In the genomic region with DNA sequence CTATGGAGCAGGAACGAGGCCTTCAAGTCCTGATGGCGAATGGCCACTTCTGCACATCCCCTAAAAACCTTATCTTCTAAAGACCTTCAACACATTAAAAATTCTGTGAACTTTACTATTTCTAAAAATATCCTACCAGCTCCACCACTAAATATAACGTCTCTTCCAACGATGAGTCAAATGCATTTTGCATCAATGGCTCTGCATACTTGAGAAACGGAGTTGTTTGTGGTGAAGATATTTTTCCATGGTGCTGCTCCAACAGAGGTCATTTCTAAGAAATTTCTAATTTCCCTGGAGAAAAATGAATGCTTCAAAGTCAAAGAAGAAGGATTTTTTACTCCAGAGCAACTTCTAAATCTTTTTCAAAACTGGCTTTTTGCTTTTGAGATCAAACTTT, we compare ENCODE assay signal across 9 cellular contexts.
A peak's percentile ranks its signal among the peaks of the same experiment; 100 is the strongest.
DNase-seq lines count a peak whose midpoint lies in the region; ATAC-seq and TF ChIP-seq lines count a peak whose summit lies in the region.
"Had no signal": no experiment of that assay in that cellular context is flagged by ENCODE, and none has a peak within 500 bp of the region (broad histone marks: within the 10 kb centered on the region; RNA-seq: fewer than 3 reads in every experiment).

No MANE protein-coding gene starts in this region.

- no peak for ATAC-seq in GM18498 (IDR thresholded peaks at IDR 0.05; ENCODE audit: unreplicated experiment)
- ATAC-seq: stimulated activated naive B cell treated with anti-CD40 and anti-IgM and Interleukin-4, amounts not matched to agents 10 μg/mL and 1 μg/mL and 100 μg/mL, for 72 hours had no signal

- H3K4me1 ChIP-seq in right atrium auricular region (peaks cover 0 to 34% of the 10 kb centered on the region in 2 donors), stomach smooth muscle (ENCODE audit: control insufficient read depth, insufficient read depth, low read length) (peaks cover 5% of the 10 kb centered on the region)

- H3K9me3 ChIP-seq in right atrium auricular region (peaks cover 0 to 6% of the 10 kb centered on the region in 2 donors), stomach smooth muscle (ENCODE audit: control insufficient read depth in 2 of 2, low read length in 2 of 2) (no peaks in the 10 kb centered on the region)

- H3K36me3 ChIP-seq in right atrium auricular region (no peaks in the 10 kb centered on the region), stomach smooth muscle (ENCODE audit: control insufficient read depth in 2 of 2, insufficient read depth in 2 of 2, low read length in 2 of 2) (no peaks in the 10 kb centered on the region)

- H3K4me3 Mint-ChIP-seq in progenitor cell of endocrine pancreas (ENCODE audit: low read depth): no peak overlapping the region
- H3K4me3 Mint-ChIP-seq: stimulated activated naive B cell treated with anti-CD40 and anti-IgM and Interleukin-4, amounts not matched to agents 10 μg/mL and 1 μg/mL and 100 μg/mL, for 72 hours had no signal

- H3K36me3 Mint-ChIP-seq in progenitor cell of endocrine pancreas (ENCODE audit: insufficient read depth): no peaks in the 10 kb centered on the region
- H3K36me3 Mint-ChIP-seq: stimulated activated naive B cell treated with anti-CD40 and anti-IgM and Interleukin-4, amounts not matched to agents 10 μg/mL and 1 μg/mL and 100 μg/mL, for 72 hours had no signal

- no peak overlapping the region for H3K9ac ChIP-seq in stomach smooth muscle (ENCODE audit: low read length in 2 of 2)

- no peak overlapping the region for H3K27ac Mint-ChIP-seq in progenitor cell of endocrine pancreas
- H3K27ac Mint-ChIP-seq: stimulated activated naive B cell treated with anti-CD40 and anti-IgM and Interleukin-4, amounts not matched to agents 10 μg/mL and 1 μg/mL and 100 μg/mL, for 72 hours had no signal

- H3K27me3 Mint-ChIP-seq in progenitor cell of endocrine pancreas: peaks cover 3% of the 10 kb centered on the region
- H3K27me3 Mint-ChIP-seq: stimulated activated naive B cell treated with anti-CD40 and anti-IgM and Interleukin-4, amounts not matched to agents 10 μg/mL and 1 μg/mL and 100 μg/mL, for 72 hours had no signal

- H3K4me3 ChIP-seq in cardiac fibroblast (replicated peaks in 1 of 2; ENCODE audit: low read depth in 2 of 2, low read length in 2 of 2) (no peak overlapping the region), right atrium auricular region (no peak overlapping the region), stomach smooth muscle (ENCODE audit: low read length in 2 of 2) (no peak overlapping the region)

- H3K9me3 Mint-ChIP-seq in progenitor cell of endocrine pancreas (ENCODE audit: low read depth): no peaks in the 10 kb centered on the region
- H3K9me3 Mint-ChIP-seq: stimulated activated naive B cell treated with anti-CD40 and anti-IgM and Interleukin-4, amounts not matched to agents 10 μg/mL and 1 μg/mL and 100 μg/mL, for 72 hours had no signal

- H3K27me3 ChIP-seq in right atrium auricular region (no peaks in the 10 kb centered on the region), stomach smooth muscle (ENCODE audit: control insufficient read depth in 1 of 2, insufficient read depth in 2 of 2, low read length in 2 of 2) (no peaks in the 10 kb centered on the region)

- peaks cover 5% of the 10 kb centered on the region for H3K4me1 Mint-ChIP-seq in progenitor cell of endocrine pancreas (ENCODE audit: low read depth)

- DNase-seq in HCEC 1CT (peak; percentile 68), cardiac fibroblast (ENCODE audit: low read depth in 2 of 2) (peak; percentile 90 to 92), right atrium auricular region (ENCODE audit: low spot score) (no peak), SHP77 (lab: John Stamatoyannopoulos, UW) (no peak), progenitor cell of endocrine pancreas (ENCODE audit: low spot score, unreplicated experiment) (no peak), UCSD-AML1 (lab: John Stamatoyannopoulos, UW; ENCODE audit: unreplicated experiment) (no peak)
- DNase-seq: stimulated activated naive B cell treated with anti-CD40 and anti-IgM and Interleukin-4, amounts not matched to agents 10 μg/mL and 1 μg/mL and 100 μg/mL, for 72 hours had no signal

- H3K27ac ChIP-seq in right atrium auricular region: peak overlapping the region; percentile 63 to 72
- peak overlapping the region; percentile 46 for H3K27ac ChIP-seq in stomach smooth muscle (ENCODE audit: low read length)

- TF ChIP-seq CTCF in cardiac fibroblast (IDR thresholded peaks at IDR 0.05; ENCODE audit: low read depth, low read length) (no peak), right atrium auricular region (IDR thresholded peaks at IDR 0.05) (no peak), progenitor cell of endocrine pancreas (IDR thresholded peaks at IDR 0.05; ENCODE audit: unreplicated experiment) (no peak)

Comparison
In these comparisons a context has a peak if more than half of its experiments do, and no peak if none do; other contexts are left out.
1. DNase-seq: peak in HCEC 1CT (single experiment) and cardiac fibroblast (2 of 2); none in right atrium auricular region (single experiment), SHP77 (0 of 2), progenitor cell of endocrine pancreas (single experiment) and UCSD-AML1 (single experiment).